ENCODE assay signal across 35 cellular contexts in genomic region chrX:2414384-2414783, GRCh38.
"Had no signal": no experiment of that assay in that cellular context is flagged by ENCODE, and none has a peak within 500 bp of the region (broad histone marks: within the 10 kb centered on the region; RNA-seq: fewer than 3 reads in every experiment).

No MANE protein-coding gene starts in this region.

- H3K4me3 ChIP-seq: adrenal gland, cardiac muscle cell had no signal

- H3K36me3 ChIP-seq: adrenal gland, cardiac muscle cell had no signal

- H3K4me3 Mint-ChIP-seq: activated B cell treated with CpG ODN at 0.5 μM for 24 hours; activated CD4-positive, alpha-beta memory T cell treated with anti-CD3 and anti-CD28 coated beads, Interleukin-2, amount 10 ng/mL, durations not matched to agents 7 days and 5 days; activated CD4-positive, alpha-beta T cell treated with anti-CD3 and anti-CD28 coated beads, Interleukin-2, amount 10 ng/mL, durations not matched to agents 24 days and 14 days; activated CD8-positive, alpha-beta memory T cell treated with anti-CD3 and anti-CD28 coated beads, Interleukin-2, amount 10 ng/mL, durations not matched to agents 7 days and 5 days; activated CD8-positive, alpha-beta T cell treated with anti-CD3 and anti-CD28 coated beads, Interleukin-2, amount 10 ng/mL, durations not matched to agents 7 days and 5 days; activated naive CD4-positive, alpha-beta T cell treated with anti-CD3 and anti-CD28 coated beads for 36 hours; activated naive CD8-positive, alpha-beta T cell treated with anti-CD3 and anti-CD28 coated beads for 36 hours; activated T-cell treated with anti-CD3 and anti-CD28 coated beads, Interleukin-2, amount 50 U/mL, for 24 hours; brain; central memory CD8-positive, alpha-beta T cell; T-helper 1 cell treated with Interleukin-12 subunit alpha and Interleukin-12 subunit beta and Interleukin-4 antibody, amounts not matched to agents 30 μg/mL and 1 μg/mL, for 36 hours; T-helper 2 cell treated with Interferon-gamma antibody and Interleukin-4, amounts not matched to agents 5 μg/mL and 100 μg/mL, for 36 hours had no signal

- H3K27ac ChIP-seq: adrenal gland, cardiac muscle cell, VCaP had no signal

- H3K27me3 Mint-ChIP-seq: activated B cell treated with CpG ODN at 0.5 μM for 24 hours; activated CD4-positive, alpha-beta memory T cell treated with anti-CD3 and anti-CD28 coated beads, Interleukin-2, amount 10 ng/mL, durations not matched to agents 7 days and 5 days; activated CD4-positive, alpha-beta T cell treated with anti-CD3 and anti-CD28 coated beads, Interleukin-2, amount 10 ng/mL, durations not matched to agents 24 days and 14 days; activated CD8-positive, alpha-beta memory T cell treated with anti-CD3 and anti-CD28 coated beads, Interleukin-2, amount 10 ng/mL, durations not matched to agents 7 days and 5 days; activated naive CD8-positive, alpha-beta T cell treated with anti-CD3 and anti-CD28 coated beads for 36 hours; activated T-cell treated with anti-CD3 and anti-CD28 coated beads, Interleukin-2, amount 50 U/mL, for 24 hours; brain; central memory CD8-positive, alpha-beta T cell had no signal

- H3K9me3 ChIP-seq: adrenal gland had no signal

- H3K27me3 ChIP-seq: adrenal gland, cardiac muscle cell had no signal

- H3K4me1 Mint-ChIP-seq: activated B cell treated with CpG ODN at 0.5 μM for 24 hours; activated CD4-positive, alpha-beta memory T cell treated with anti-CD3 and anti-CD28 coated beads, Interleukin-2, amount 10 ng/mL, durations not matched to agents 7 days and 5 days; activated CD4-positive, alpha-beta T cell treated with anti-CD3 and anti-CD28 coated beads, Interleukin-2, amount 10 ng/mL, durations not matched to agents 24 days and 14 days; activated CD8-positive, alpha-beta memory T cell treated with anti-CD3 and anti-CD28 coated beads, Interleukin-2, amount 10 ng/mL, durations not matched to agents 7 days and 5 days; activated naive CD8-positive, alpha-beta T cell treated with anti-CD3 and anti-CD28 coated beads for 36 hours; brain; central memory CD8-positive, alpha-beta T cell had no signal

- H3K4me1 ChIP-seq: adrenal gland had no signal

- DNase-seq: activated B cell treated with CpG ODN at 0.5 μM for 24 hours; activated CD4-positive, alpha-beta memory T cell treated with anti-CD3 and anti-CD28 coated beads, Interleukin-2, amount 10 ng/mL, durations not matched to agents 7 days and 5 days; activated CD4-positive, alpha-beta T cell treated with anti-CD3 and anti-CD28 coated beads for 4 hours; activated CD4-positive, alpha-beta T cell treated with anti-CD3 and anti-CD28 coated beads, Interleukin-2, amount 10 ng/mL, durations not matched to agents 24 days and 14 days; activated CD4-positive, alpha-beta T cell treated with anti-CD3 and anti-CD28 coated beads, Interleukin-2, amount 50 U/mL, for 1 hour; activated CD4-positive, alpha-beta T cell treated with anti-CD3 and anti-CD28 coated beads, Interleukin-2, amount 50 U/mL, for 4 hours; activated CD4-positive, CD25-positive, alpha-beta regulatory T cell treated with anti-CD3 and anti-CD28 coated beads, Interleukin-2, amount 50 U/mL, for 72 hours; activated CD8-positive, alpha-beta memory T cell treated with anti-CD3 and anti-CD28 coated beads for 24 hours; activated CD8-positive, alpha-beta memory T cell treated with anti-CD3 and anti-CD28 coated beads, Interleukin-2, amount 10 ng/mL, durations not matched to agents 7 days and 5 days; activated CD8-positive, alpha-beta memory T cell treated with anti-CD3 and anti-CD28 coated beads, Interleukin-2, amount 50 U/mL, for 48 hours; activated CD8-positive, alpha-beta T cell treated with anti-CD3 and anti-CD28 coated beads, Interleukin-2, amount 10 ng/mL, durations not matched to agents 7 days and 5 days; activated effector memory CD4-positive, alpha-beta T cell treated with anti-CD3 and anti-CD28 coated beads, Interleukin-2, amount 50 U/mL, for 16 hours; activated gamma-delta T cell treated with Interleukin-2 at 50 U/mL for 16 hours; activated naive CD4-positive, alpha-beta T cell; activated naive CD4-positive, alpha-beta T cell treated with anti-CD3 and anti-CD28 coated beads for 36 hours; activated naive CD4-positive, alpha-beta T cell treated with anti-CD3 and anti-CD28 coated beads, Interleukin-2, amount 50 U/mL, for 16 hours; activated naive CD8-positive, alpha-beta T cell treated with anti-CD3 and anti-CD28 coated beads for 36 hours; activated T-cell treated with anti-CD3 and anti-CD28 coated beads, Interleukin-2, amount 50 U/mL, for 24 hours; activated T-cell treated with anti-CD3 and anti-CD28 coated beads, Interleukin-2, amount 50 U/mL, for 48 hours; adrenal gland; amniotic stem cell; aorta; caudate nucleus; cerebellar nuclear complex; T-helper 1 cell; T-helper 2 cell; T-helper 9 cell had no signal

- H3K27ac Mint-ChIP-seq: activated B cell treated with CpG ODN at 0.5 μM for 24 hours; activated CD4-positive, alpha-beta memory T cell treated with anti-CD3 and anti-CD28 coated beads, Interleukin-2, amount 10 ng/mL, durations not matched to agents 7 days and 5 days; activated CD4-positive, alpha-beta T cell treated with anti-CD3 and anti-CD28 coated beads, Interleukin-2, amount 10 ng/mL, durations not matched to agents 24 days and 14 days; activated CD8-positive, alpha-beta memory T cell treated with anti-CD3 and anti-CD28 coated beads, Interleukin-2, amount 10 ng/mL, durations not matched to agents 7 days and 5 days; activated CD8-positive, alpha-beta T cell treated with anti-CD3 and anti-CD28 coated beads, Interleukin-2, amount 10 ng/mL, durations not matched to agents 7 days and 5 days; activated naive CD4-positive, alpha-beta T cell treated with anti-CD3 and anti-CD28 coated beads for 36 hours; activated naive CD4-positive, alpha-beta T cell treated with anti-CD3 and anti-CD28 coated beads, Interleukin-2, amount 50 U/mL, for 72 hours; activated naive CD8-positive, alpha-beta T cell treated with anti-CD3 and anti-CD28 coated beads for 36 hours; activated T-cell treated with anti-CD3 and anti-CD28 coated beads, Interleukin-2, amount 50 U/mL, for 24 hours; brain; T-helper 1 cell treated with Interleukin-12 subunit alpha and Interleukin-12 subunit beta and Interleukin-4 antibody, amounts not matched to agents 30 μg/mL and 1 μg/mL, for 36 hours; T-helper 2 cell treated with Interferon-gamma antibody and Interleukin-4, amounts not matched to agents 5 μg/mL and 100 μg/mL, for 36 hours had no signal

- H3K9me3 Mint-ChIP-seq: activated B cell treated with CpG ODN at 0.5 μM for 24 hours; activated CD4-positive, alpha-beta memory T cell treated with anti-CD3 and anti-CD28 coated beads, Interleukin-2, amount 10 ng/mL, durations not matched to agents 7 days and 5 days; activated CD4-positive, alpha-beta T cell treated with anti-CD3 and anti-CD28 coated beads, Interleukin-2, amount 10 ng/mL, durations not matched to agents 24 days and 14 days; activated naive CD4-positive, alpha-beta T cell treated with anti-CD3 and anti-CD28 coated beads, Interleukin-2, amount 50 U/mL, for 72 hours; activated naive CD8-positive, alpha-beta T cell treated with anti-CD3 and anti-CD28 coated beads for 36 hours; brain; central memory CD8-positive, alpha-beta T cell; T-helper 1 cell treated with Interleukin-12 subunit alpha and Interleukin-12 subunit beta and Interleukin-4 antibody, amounts not matched to agents 30 μg/mL and 1 μg/mL, for 36 hours; T-helper 2 cell treated with Interferon-gamma antibody and Interleukin-4, amounts not matched to agents 5 μg/mL and 100 μg/mL, for 36 hours had no signal

- FAIRE-seq: TTC549 had no signal
